28 cellular contexts compared by ENCODE assay signal in genomic region chr12:87259405-87259804, GRCh38.
"Had no signal": no experiment of that assay in that cellular context is flagged by ENCODE, and none has a peak within 500 bp of the region (broad histone marks: within the 10 kb centered on the region; RNA-seq: fewer than 3 reads in every experiment).

No MANE protein-coding gene starts in this region.

- H3K9me3 ChIP-seq: colonic mucosa, pancreas, prostate gland, tibial artery, upper lobe of right lung had no signal

- H3K4me2 ChIP-seq: smooth muscle cell had no signal

- H3K27ac ChIP-seq: colonic mucosa, foreskin keratinocyte, heart right ventricle, pancreas, prostate gland, tibial artery, upper lobe of right lung had no signal

- ATAC-seq: activated naive CD4-positive, alpha-beta T cell treated with anti-CD3 and anti-CD28 coated beads, Interleukin-2, amount 50 U/mL, for 72 hours; activated T-cell treated with anti-CD3 and anti-CD28 coated beads, Interleukin-2, amount 50 U/mL, for 72 hours; effector memory CD8-positive, alpha-beta T cell; foreskin keratinocyte; heart right ventricle; left ventricle myocardium superior; pancreas; sciatic nerve; stimulated activated memory B cell treated with anti-CD40 and anti-IgM and Interleukin-4, amounts not matched to agents 10 μg/mL and 1 μg/mL and 100 μg/mL, for 72 hours; stimulated activated naive CD8-positive, alpha-beta T cell treated with anti-CD3 and anti-CD28 coated beads, Interleukin-15, amount 100 ng/mL, for 72 hours; upper lobe of right lung had no signal

- DNase-seq: activated CD4-positive, alpha-beta T cell treated with anti-CD3 and anti-CD28 coated beads for 4 hours; activated CD4-positive, alpha-beta T cell treated with anti-CD3 and anti-CD28 coated beads, Interleukin-2, amount 50 U/mL, for 4 hours; activated CD4-positive, CD25-positive, alpha-beta regulatory T cell; activated naive CD4-positive, alpha-beta T cell; activated T-cell treated with anti-CD3 and anti-CD28 coated beads for 4 hours; activated T-cell treated with anti-CD3 and anti-CD28 coated beads, Interleukin-2, amount 50 U/mL, for 72 hours; colonic mucosa; effector memory CD8-positive, alpha-beta T cell; foreskin keratinocyte; heart right ventricle; left ventricle myocardium superior; naive B cell; nephron progenitor cell; pancreas; retina; stimulated activated CD4-positive, alpha-beta T cell treated with anti-CD3 and anti-CD28 coated beads, Interleukin-1b, Interleukin-23, amount 100 ng/mL, for 48 hours; stimulated activated CD4-positive, alpha-beta T cell treated with anti-CD3 and anti-CD28 coated beads, Interleukin-4, amount 100 ng/mL, for 4 hours; stimulated activated CD8-positive, alpha-beta memory T cell treated with anti-CD3 and anti-CD28 coated beads, Interleukin-4, amount 100 ng/mL, for 48 hours; stimulated activated naive CD8-positive, alpha-beta T cell treated with anti-CD3 and anti-CD28 coated beads, Interleukin-15, amount 100 ng/mL, for 72 hours; T-helper 1 cell; tibial artery; upper lobe of right lung had no signal

- H3K4me3 ChIP-seq: colonic mucosa, heart right ventricle, pancreas, prostate gland, smooth muscle cell, tibial artery, upper lobe of right lung had no signal

- FAIRE-seq: bronchial epithelial cell, pancreas had no signal

- H3K4me1 ChIP-seq: colonic mucosa, foreskin keratinocyte, heart right ventricle, pancreas, prostate gland, tibial artery, upper lobe of right lung had no signal
